In genomic region chr4:128379860-128380259, GRCh38 we compare ENCODE assay signal across 9 cellular contexts.
DNase-seq lines count a peak whose midpoint lies in the region; ATAC-seq and TF ChIP-seq lines count a peak whose summit lies in the region.
"Had no signal": no experiment of that assay in that cellular context is flagged by ENCODE, and none has a peak within 500 bp of the region (broad histone marks: within the 10 kb centered on the region; RNA-seq: fewer than 3 reads in every experiment).

No MANE protein-coding gene starts in this region.

- no peak overlapping the region for H3K4me3 Mint-ChIP-seq in natural killer cell

- intact Hi-C loops in natural killer cell (cut with micrococcal nuclease), result no loop called here

- H3K9me3 Mint-ChIP-seq in natural killer cell, result peaks cover 4 to 5% of the 10 kb centered on the region in 2 donors

- H3K4me1 Mint-ChIP-seq in natural killer cell, result no peaks in the 10 kb centered on the region

- peak; percentile 2 for DNase-seq in CD1c-positive myeloid dendritic cell (ENCODE audit: extremely low spot score)
- peak; percentile 44 for DNase-seq in OCI-M1 (lab: John Stamatoyannopoulos, UW)
- DNase-seq in fibroblast of gingiva (ENCODE audit: low read depth), result peak; percentile 34
- no peak for DNase-seq in retinal pigment epithelial cell (ENCODE audit: low read depth)
- no peak for DNase-seq in natural killer cell
- no peak for DNase-seq in putamen (ENCODE audit: low spot score)
- no peak for DNase-seq in NCI-H146 treated with DMSO at 0.1 percent for 48 hours (lab: John Stamatoyannopoulos, UW; ENCODE audit: unreplicated experiment)

- ATAC-seq in GM21786 (IDR thresholded peaks at IDR 0.05; ENCODE audit: unreplicated experiment) (peak; percentile 65), natural killer cell (no peak)

- TF ChIP-seq CTCF in retinal pigment epithelial cell (conservative IDR thresholded peaks at IDR 0.05; ENCODE audit: low read depth, low read length) (peak; percentile 82), natural killer cell (IDR thresholded peaks at IDR 0.05) (no peak)

- no peak overlapping the region for H3K4me3 ChIP-seq in retinal pigment epithelial cell (ENCODE audit: low read length)
- H3K4me3 ChIP-seq: HAP-1 had no signal

- H3K27me3 Mint-ChIP-seq in natural killer cell (ENCODE audit: low read depth in 2 of 2), result peaks cover 0 to 2% of the 10 kb centered on the region in 2 donors

- no peak overlapping the region for H3K27ac Mint-ChIP-seq in natural killer cell

- H3K36me3 Mint-ChIP-seq in natural killer cell, result no peaks in the 10 kb centered on the region

Comparison
In these comparisons a context has a peak if more than half of its experiments do, and no peak if none do; other contexts are left out.
1. DNase-seq: peak in CD1c-positive myeloid dendritic cell (single experiment), OCI-M1 (single experiment) and fibroblast of gingiva (single experiment); none in retinal pigment epithelial cell (single experiment), natural killer cell (single experiment), putamen (single experiment) and NCI-H146 treated with DMSO at 0.1 percent for 48 hours (single experiment).